Comparison of ENCODE assay signal across 16 cellular contexts in genomic region chr2:240464514-240465241, GRCh38. TPM values are rescaled to one million over a fixed set of nuclear protein-coding genes. Genes with fewer than 3 reads are reported as not detected.
DNase-seq lines count a peak whose midpoint lies in the region; ATAC-seq and TF ChIP-seq lines count a peak whose summit lies in the region.
"Had no signal": no experiment of that assay in that cellular context is flagged by ENCODE, and none has a peak within 500 bp of the region (broad histone marks: within the 10 kb centered on the region; RNA-seq: fewer than 3 reads in every experiment).

No MANE protein-coding gene starts in this region.

- no peak for ATAC-seq in activated naive CD8-positive, alpha-beta T cell treated with anti-CD3 and anti-CD28 coated beads, Interleukin-2, amount 50 U/mL, for 24 hours
- ATAC-seq in mucosa of descending colon: no peak
- ATAC-seq in GM18873 (IDR thresholded peaks at IDR 0.05; ENCODE audit: low FRiP score, unreplicated experiment): no peak
- no peak for ATAC-seq in HG03521 (IDR thresholded peaks at IDR 0.05; ENCODE audit: unreplicated experiment)
- ATAC-seq in HG03354 (IDR thresholded peaks at IDR 0.05; ENCODE audit: poor library complexity, severe bottlenecking, unreplicated experiment): no peak
- ATAC-seq: GM23338; naive thymus-derived CD4-positive, alpha-beta T cell had no signal

- H3K36me3 Mint-ChIP-seq in activated naive CD8-positive, alpha-beta T cell treated with anti-CD3 and anti-CD28 coated beads, Interleukin-2, amount 50 U/mL, for 24 hours (ENCODE audit: low read depth): no peaks in the 10 kb centered on the region
- H3K36me3 Mint-ChIP-seq in activated naive CD8-positive, alpha-beta T cell treated with anti-CD3 and anti-CD28 coated beads for 36 hours: no peaks in the 10 kb centered on the region
- H3K36me3 Mint-ChIP-seq: activated naive CD8-positive, alpha-beta T cell treated with anti-CD3 and anti-CD28 coated beads, Interleukin-2, amount 10 ng/mL, durations not matched to agents 7 days and 5 days had no signal

- no peaks in the 10 kb centered on the region for H3K27me3 ChIP-seq in colonic mucosa
- no peaks in the 10 kb centered on the region for H3K27me3 ChIP-seq in uterus
- H3K27me3 ChIP-seq: suprapubic skin had no signal

- intact Hi-C loops in colonic mucosa (cut with DNase I) (no loop called here), mucosa of descending colon (cut with DNase I, micrococcal nuclease) (no loop called here), uterus (cut with DNase I; ENCODE audit: low total_unique reads) (no loop called here)

- H3K4me1 ChIP-seq in colonic mucosa (no peaks in the 10 kb centered on the region), mucosa of descending colon (ENCODE audit: low read depth) (no peaks in the 10 kb centered on the region), uterus (no peaks in the 10 kb centered on the region)

- no peaks in the 10 kb centered on the region for H3K4me1 Mint-ChIP-seq in activated naive CD8-positive, alpha-beta T cell treated with anti-CD3 and anti-CD28 coated beads, Interleukin-2, amount 50 U/mL, for 24 hours
- H3K4me1 Mint-ChIP-seq in activated naive CD8-positive, alpha-beta T cell treated with anti-CD3 and anti-CD28 coated beads for 36 hours: no peaks in the 10 kb centered on the region

- H3K4me3 Mint-ChIP-seq in activated naive CD8-positive, alpha-beta T cell treated with anti-CD3 and anti-CD28 coated beads, Interleukin-2, amount 50 U/mL, for 24 hours: no peak overlapping the region
- no peak overlapping the region for H3K4me3 Mint-ChIP-seq in activated naive CD8-positive, alpha-beta T cell treated with anti-CD3 and anti-CD28 coated beads for 36 hours
- H3K4me3 Mint-ChIP-seq: activated naive CD8-positive, alpha-beta T cell treated with anti-CD3 and anti-CD28 coated beads, Interleukin-2, amount 10 ng/mL, durations not matched to agents 7 days and 5 days; GM23338; naive thymus-derived CD4-positive, alpha-beta T cell had no signal

- H3K9me3 ChIP-seq in colonic mucosa (no peaks in the 10 kb centered on the region), mucosa of descending colon (no peaks in the 10 kb centered on the region), uterus (no peaks in the 10 kb centered on the region)
- H3K9me3 ChIP-seq: suprapubic skin had no signal

- H3K27ac Mint-ChIP-seq in activated naive CD8-positive, alpha-beta T cell treated with anti-CD3 and anti-CD28 coated beads, Interleukin-2, amount 50 U/mL, for 24 hours: no peak overlapping the region
- no peak overlapping the region for H3K27ac Mint-ChIP-seq in activated naive CD8-positive, alpha-beta T cell treated with anti-CD3 and anti-CD28 coated beads for 36 hours
- H3K27ac Mint-ChIP-seq: activated naive CD8-positive, alpha-beta T cell treated with anti-CD3 and anti-CD28 coated beads, Interleukin-2, amount 10 ng/mL, durations not matched to agents 7 days and 5 days; GM23338; naive thymus-derived CD4-positive, alpha-beta T cell had no signal

- no peaks in the 10 kb centered on the region for H3K27me3 Mint-ChIP-seq in activated naive CD8-positive, alpha-beta T cell treated with anti-CD3 and anti-CD28 coated beads, Interleukin-2, amount 50 U/mL, for 24 hours
- H3K27me3 Mint-ChIP-seq in activated naive CD8-positive, alpha-beta T cell treated with anti-CD3 and anti-CD28 coated beads for 36 hours: no peaks in the 10 kb centered on the region
- H3K27me3 Mint-ChIP-seq: activated naive CD8-positive, alpha-beta T cell treated with anti-CD3 and anti-CD28 coated beads, Interleukin-2, amount 10 ng/mL, durations not matched to agents 7 days and 5 days; naive thymus-derived CD4-positive, alpha-beta T cell had no signal

- peak; percentile 0 for DNase-seq in activated naive CD8-positive, alpha-beta T cell treated with anti-CD3 and anti-CD28 coated beads, Interleukin-2, amount 50 U/mL, for 24 hours
- DNase-seq in activated naive CD8-positive, alpha-beta T cell treated with anti-CD3 and anti-CD28 coated beads for 36 hours: no peak
- peak; percentile 13 for DNase-seq in colonic mucosa
- peak in 2 of 3 donors; percentile 2 to 26 for DNase-seq in mucosa of descending colon
- peak; percentile 12 to 13 for DNase-seq in uterus
- DNase-seq: activated naive CD8-positive, alpha-beta T cell treated with anti-CD3 and anti-CD28 coated beads, Interleukin-2, amount 10 ng/mL, durations not matched to agents 7 days and 5 days; cerebellar nuclear complex; DMS 273 treated with DMSO at 0.1 percent for 48 hours; NCI-H526 had no signal

- TF ChIP-seq CTCF in colonic mucosa (IDR thresholded peaks at IDR 0.05): no peak
- no peak for TF ChIP-seq CTCF in mucosa of descending colon (IDR thresholded peaks at IDR 0.05)
- no peak for TF ChIP-seq CTCF in uterus (IDR thresholded peaks at IDR 0.05)

- no peaks in the 10 kb centered on the region for H3K9me3 Mint-ChIP-seq in activated naive CD8-positive, alpha-beta T cell treated with anti-CD3 and anti-CD28 coated beads, Interleukin-2, amount 50 U/mL, for 24 hours
- no peaks in the 10 kb centered on the region for H3K9me3 Mint-ChIP-seq in activated naive CD8-positive, alpha-beta T cell treated with anti-CD3 and anti-CD28 coated beads for 36 hours
- H3K9me3 Mint-ChIP-seq: activated naive CD8-positive, alpha-beta T cell treated with anti-CD3 and anti-CD28 coated beads, Interleukin-2, amount 10 ng/mL, durations not matched to agents 7 days and 5 days; GM23338 had no signal

- H3K27ac ChIP-seq in colonic mucosa: no peak overlapping the region
- no peak overlapping the region for H3K27ac ChIP-seq in uterus
- H3K27ac ChIP-seq: suprapubic skin had no signal

- H3K36me3 ChIP-seq in colonic mucosa (no peaks in the 10 kb centered on the region), mucosa of descending colon (ENCODE audit: low read depth) (no peaks in the 10 kb centered on the region), uterus (no peaks in the 10 kb centered on the region)

- H3K9ac ChIP-seq in colonic mucosa (ENCODE audit: low read depth in 2 of 2, low read length in 2 of 2): no peak overlapping the region

- H3K4me3 ChIP-seq in colonic mucosa: no peak overlapping the region
- no peak overlapping the region for H3K4me3 ChIP-seq in mucosa of descending colon
- H3K4me3 ChIP-seq in uterus: no peak overlapping the region
- H3K4me3 ChIP-seq: GM23338, smooth muscle cell, suprapubic skin had no signal

- no peak for TF ChIP-seq POLR2A in uterus (IDR thresholded peaks at IDR 0.05)

RNA-seq across cellular contexts. Expression of gene GPC1, which starts 29.2 kb away (rescaled TPM):
- total RNA-seq in activated naive CD8-positive, alpha-beta T cell treated with anti-CD3 and anti-CD28 coated beads for 36 hours: 1 to 10 TPM in 1 of 2 experiments, under 1 TPM in 1; 0.64 to 1.3 TPM
- total RNA-seq in colonic mucosa (10 to 100 TPM; 19.0 to 23.1 TPM), mucosa of descending colon (10 to 100 TPM; 12.4 to 29.2 (median 15.4) TPM), uterus (10 to 100 TPM in 3 of 4 donors, under 1 TPM in 1; 0.88 to 62.2 (median 43.4) TPM)
